ENCODE assay signal across 28 cellular contexts in the genomic region with DNA sequence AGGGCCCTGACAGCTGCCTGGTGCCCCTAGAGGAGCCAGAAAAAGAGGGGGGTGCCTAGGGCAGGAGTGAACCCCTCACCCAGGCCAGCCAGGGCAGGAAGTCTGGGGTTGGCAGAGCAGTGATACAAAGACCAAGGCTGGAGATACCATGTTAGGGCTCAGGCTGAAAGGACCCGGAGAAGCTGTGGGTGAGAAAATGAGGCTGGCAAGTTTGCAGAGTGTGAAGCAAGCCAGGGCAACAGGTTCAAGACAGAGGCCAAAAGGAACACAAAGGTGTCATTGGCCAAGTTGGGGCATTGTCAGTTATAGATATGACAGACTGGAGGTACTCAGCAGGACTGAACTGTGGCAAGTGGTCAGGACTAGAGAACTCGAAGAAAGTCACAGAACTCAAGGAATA. TPM values are rescaled to one million over a fixed set of nuclear protein-coding genes. Genes with fewer than 3 reads are reported as not detected.
DNase-seq lines count a peak whose midpoint lies in the region; ATAC-seq and TF ChIP-seq lines count a peak whose summit lies in the region.
"Had no signal": no experiment of that assay in that cellular context is flagged by ENCODE, and none has a peak within 500 bp of the region (broad histone marks: within the 10 kb centered on the region; RNA-seq: fewer than 3 reads in every experiment).

No MANE protein-coding gene starts in this region.

- 52% methylated on average over 2 of the region's 2 CpGs for WGBS in right lobe of liver (ENCODE audit: insufficient coverage, low coverage, low lambda C conversion rate, missing lambda C conversion rate)

- no peak overlapping the region for H3K27ac ChIP-seq in HEK293 (ENCODE audit: extremely low read depth, low read depth, low read length)
- H3K27ac ChIP-seq in right lobe of liver = peak overlapping the region in 2 of 3 donors; percentile 35 to 68
- H3K27ac ChIP-seq: BLaER1 had no signal

- peaks cover 0 to 6% of the 10 kb centered on the region in 2 donors for H3K27me3 Mint-ChIP-seq in natural killer cell treated with Interleukin-12 subunit alpha and Interleukin-12 subunit beta and Interleukin-15 and Interleukin-18, amount 100 ng/mL, for 72 hours

- POLR2A ChIA-PET in HEK293 (lab: Yijun Ruan, JAX) = no interaction called here

- no peaks in the 10 kb centered on the region for H3K9me3 Mint-ChIP-seq in natural killer cell treated with Interleukin-12 subunit alpha and Interleukin-12 subunit beta and Interleukin-15 and Interleukin-18, amount 100 ng/mL, for 72 hours
- H3K9me3 Mint-ChIP-seq: CD4-positive, alpha-beta T cell had no signal

- TF ChIP-seq CTCF in HEK293 (tag by site-specific recombination; IDR thresholded peaks at IDR 0.05) = no peak
- TF ChIP-seq CTCF in right lobe of liver (IDR thresholded peaks at IDR 0.05) = no peak

- no peaks in the 10 kb centered on the region for H3K36me3 Mint-ChIP-seq in natural killer cell treated with Interleukin-12 subunit alpha and Interleukin-12 subunit beta and Interleukin-15 and Interleukin-18, amount 100 ng/mL, for 72 hours

- DNase-seq in right lobe of liver = no peak
- DNase-seq in natural killer cell treated with Interleukin-12 subunit alpha and Interleukin-12 subunit beta and Interleukin-15 and Interleukin-18, amount 100 ng/mL, for 72 hours (ENCODE audit: low spot score) = no peak
- no peak for DNase-seq in D341Med (ENCODE audit: low spot score)
- no peak for DNase-seq in Ammon's horn (ENCODE audit: low spot score)
- no peak for DNase-seq in amygdala (lab: John Stamatoyannopoulos, UW)
- no peak for DNase-seq in kidney tubule cell (ENCODE audit: low spot score)
- DNase-seq: CD4-positive, alpha-beta T cell; DMS79; GDM1; GOT3; HCEC 1CT; MV-4-11; NCI-H1105 treated with DMSO at 0.1 percent for 48 hours; NCI-H1694; NCI-H2029 treated with DMSO at 0.1 percent for 48 hours; NCI-H446 treated with DMSO at 0.1 percent for 48 hours; NK-92 treated with Interleukin-12 subunit alpha and Interleukin-12 subunit beta, amount 100 ng/mL, for 24 hours; SK-N-SH had no signal

- CTCF ChIA-PET in HEK293 (lab: Yijun Ruan, JAX) = interaction anchor here (0.7 to 5.0 kb wide), 5 partner anchors 9 to 88 kb away, joined by 3 to 29 read pairs (median 6); no protein-coding TSS in a partner anchor

- H3K4me3 Mint-ChIP-seq in natural killer cell treated with Interleukin-12 subunit alpha and Interleukin-12 subunit beta and Interleukin-15 and Interleukin-18, amount 100 ng/mL, for 72 hours = no peak overlapping the region
- H3K4me3 Mint-ChIP-seq: CD4-positive, alpha-beta T cell had no signal

- no peaks in the 10 kb centered on the region for H3K27me3 ChIP-seq in right lobe of liver
- H3K27me3 ChIP-seq: BLaER1 had no signal

- ATAC-seq in esophagus mucosa (peak; percentile 11), right lobe of liver (peak; percentile 19 to 72 (median 29))
- peak; percentile 50 to 55 for ATAC-seq in natural killer cell treated with Interleukin-12 subunit alpha and Interleukin-12 subunit beta and Interleukin-15 and Interleukin-18, amount 100 ng/mL, for 72 hours
- ATAC-seq: PC-3 had no signal

- H3K36me3 ChIP-seq in HEK293 (ENCODE audit: control insufficient read depth in 2 of 2, insufficient read depth in 1 of 2, low read length in 2 of 2) (no peaks in the 10 kb centered on the region), right lobe of liver (no peaks in the 10 kb centered on the region)
- H3K36me3 ChIP-seq: BLaER1 had no signal

- TF ChIP-seq POLR2A in right lobe of liver (IDR thresholded peaks at IDR 0.05) = no peak

- H3K4me1 ChIP-seq in HEK293 (ENCODE audit: control insufficient read depth, insufficient read depth, low read length) = no peaks in the 10 kb centered on the region
- H3K4me1 ChIP-seq in right lobe of liver = peaks cover 0 to 12% (median 2%) of the 10 kb centered on the region in 4 donors
- H3K4me1 ChIP-seq: BLaER1 had no signal

- intact Hi-C loops in right lobe of liver (cut with DNase I) = no loop called here

- no peak overlapping the region for H3K4me3 ChIP-seq in HEK293 (ENCODE audit: low read depth, low read length)
- H3K4me3 ChIP-seq in right lobe of liver = no peak overlapping the region
- H3K4me3 ChIP-seq: BLaER1, GM12878, K562 had no signal

- H3K9me3 ChIP-seq in HEK293 (ENCODE audit: control insufficient read depth, insufficient read depth, low read depth, low read length) = no peaks in the 10 kb centered on the region
- no peaks in the 10 kb centered on the region for H3K9me3 ChIP-seq in right lobe of liver
- H3K9me3 ChIP-seq: BLaER1, SK-N-SH had no signal

- H3K27ac Mint-ChIP-seq in natural killer cell treated with Interleukin-12 subunit alpha and Interleukin-12 subunit beta and Interleukin-15 and Interleukin-18, amount 100 ng/mL, for 72 hours = no peak overlapping the region
- H3K27ac Mint-ChIP-seq: CD4-positive, alpha-beta T cell had no signal

- peaks cover 0 to 15% of the 10 kb centered on the region in 2 donors for H3K4me1 Mint-ChIP-seq in natural killer cell treated with Interleukin-12 subunit alpha and Interleukin-12 subunit beta and Interleukin-15 and Interleukin-18, amount 100 ng/mL, for 72 hours (ENCODE audit: low read depth in 2 of 2)

TF ChIP-seq in HEK293, 187 proteins besides CTCF, POLR2A, EP300 and RAD21:
- peak; percentile 63 for TF ChIP-seq SCRT2 (tag by site-specific recombination; IDR thresholded peaks at IDR 0.05)
- TF ChIP-seq, protein P1, sequence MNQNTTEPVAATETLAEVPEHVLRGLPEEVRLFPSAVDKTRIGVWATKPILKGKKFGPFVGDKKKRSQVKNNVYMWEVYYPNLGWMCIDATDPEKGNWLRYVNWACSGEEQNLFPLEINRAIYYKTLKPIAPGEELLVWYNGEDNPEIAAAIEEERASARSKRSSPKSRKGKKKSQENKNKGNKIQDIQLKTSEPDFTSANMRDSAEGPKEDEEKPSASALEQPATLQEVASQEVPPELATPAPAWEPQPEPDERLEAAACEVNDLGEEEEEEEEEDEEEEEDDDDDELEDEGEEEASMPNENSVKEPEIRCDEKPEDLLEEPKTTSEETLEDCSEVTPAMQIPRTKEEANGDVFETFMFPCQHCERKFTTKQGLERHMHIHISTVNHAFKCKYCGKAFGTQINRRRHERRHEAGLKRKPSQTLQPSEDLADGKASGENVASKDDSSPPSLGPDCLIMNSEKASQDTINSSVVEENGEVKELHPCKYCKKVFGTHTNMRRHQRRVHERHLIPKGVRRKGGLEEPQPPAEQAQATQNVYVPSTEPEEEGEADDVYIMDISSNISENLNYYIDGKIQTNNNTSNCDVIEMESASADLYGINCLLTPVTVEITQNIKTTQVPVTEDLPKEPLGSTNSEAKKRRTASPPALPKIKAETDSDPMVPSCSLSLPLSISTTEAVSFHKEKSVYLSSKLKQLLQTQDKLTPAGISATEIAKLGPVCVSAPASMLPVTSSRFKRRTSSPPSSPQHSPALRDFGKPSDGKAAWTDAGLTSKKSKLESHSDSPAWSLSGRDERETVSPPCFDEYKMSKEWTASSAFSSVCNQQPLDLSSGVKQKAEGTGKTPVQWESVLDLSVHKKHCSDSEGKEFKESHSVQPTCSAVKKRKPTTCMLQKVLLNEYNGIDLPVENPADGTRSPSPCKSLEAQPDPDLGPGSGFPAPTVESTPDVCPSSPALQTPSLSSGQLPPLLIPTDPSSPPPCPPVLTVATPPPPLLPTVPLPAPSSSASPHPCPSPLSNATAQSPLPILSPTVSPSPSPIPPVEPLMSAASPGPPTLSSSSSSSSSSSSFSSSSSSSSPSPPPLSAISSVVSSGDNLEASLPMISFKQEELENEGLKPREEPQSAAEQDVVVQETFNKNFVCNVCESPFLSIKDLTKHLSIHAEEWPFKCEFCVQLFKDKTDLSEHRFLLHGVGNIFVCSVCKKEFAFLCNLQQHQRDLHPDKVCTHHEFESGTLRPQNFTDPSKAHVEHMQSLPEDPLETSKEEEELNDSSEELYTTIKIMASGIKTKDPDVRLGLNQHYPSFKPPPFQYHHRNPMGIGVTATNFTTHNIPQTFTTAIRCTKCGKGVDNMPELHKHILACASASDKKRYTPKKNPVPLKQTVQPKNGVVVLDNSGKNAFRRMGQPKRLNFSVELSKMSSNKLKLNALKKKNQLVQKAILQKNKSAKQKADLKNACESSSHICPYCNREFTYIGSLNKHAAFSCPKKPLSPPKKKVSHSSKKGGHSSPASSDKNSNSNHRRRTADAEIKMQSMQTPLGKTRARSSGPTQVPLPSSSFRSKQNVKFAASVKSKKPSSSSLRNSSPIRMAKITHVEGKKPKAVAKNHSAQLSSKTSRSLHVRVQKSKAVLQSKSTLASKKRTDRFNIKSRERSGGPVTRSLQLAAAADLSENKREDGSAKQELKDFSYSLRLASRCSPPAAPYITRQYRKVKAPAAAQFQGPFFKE (tag by site-specific recombination; IDR thresholded peaks at IDR 0.05; ENCODE audit: borderline replicate concordance) = no peak

RNA-seq across cellular contexts. Expression of a gene that starts 40.6 kb away (rescaled TPM):
- total RNA-seq in esophagus mucosa (33.0 TPM), right lobe of liver (10 to 100 TPM; 17.1 to 36.2 (median 25.6) TPM)
- total RNA-seq in natural killer cell treated with Interleukin-12 subunit alpha and Interleukin-12 subunit beta and Interleukin-15 and Interleukin-18, amount 100 ng/mL, for 72 hours = 10 to 100 TPM; 79.0 to 92.8 TPM

RNA-seq across cellular contexts. Expression of a gene that starts 57.2 kb away (rescaled TPM):
- not detected for total RNA-seq in esophagus mucosa
- not detected for total RNA-seq in right lobe of liver
- not detected for total RNA-seq in natural killer cell treated with Interleukin-12 subunit alpha and Interleukin-12 subunit beta and Interleukin-15 and Interleukin-18, amount 100 ng/mL, for 72 hours
- total RNA-seq: A172; CD4-positive, alpha-beta T cell; HT1080; LHCN-M2; MCF 10A; PC-3 had no signal
